Comparison of ENCODE assay signal across 16 cellular contexts in the genomic region with DNA sequence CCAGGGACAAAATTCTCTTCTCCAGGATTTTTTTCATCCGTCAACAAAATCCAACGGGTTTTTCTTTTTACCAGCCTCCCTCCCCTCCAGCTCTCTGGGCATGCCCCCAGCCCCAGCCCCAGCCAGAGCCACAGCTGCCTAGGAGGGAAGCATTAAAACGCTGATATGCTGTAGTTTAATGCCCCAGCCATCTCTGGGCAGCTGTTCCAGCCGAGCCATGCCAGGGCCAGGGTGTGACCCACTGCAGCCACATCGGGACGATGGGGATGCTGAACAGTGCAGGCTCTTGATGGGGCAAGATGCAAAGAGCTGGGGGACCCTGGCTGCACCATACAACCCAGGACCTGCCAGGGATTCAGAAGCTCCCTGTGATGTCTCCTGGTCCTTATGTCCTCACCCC. TPM values are rescaled to one million over a fixed set of nuclear protein-coding genes. Genes with fewer than 3 reads are reported as not detected.
DNase-seq lines count a peak whose midpoint lies in the region; ATAC-seq and TF ChIP-seq lines count a peak whose summit lies in the region.
"Had no signal": no experiment of that assay in that cellular context is flagged by ENCODE, and none has a peak within 500 bp of the region (broad histone marks: within the 10 kb centered on the region; RNA-seq: fewer than 3 reads in every experiment).

No MANE protein-coding gene starts in this region.

- H3K4me1 Mint-ChIP-seq in CD14-positive monocyte: peaks cover 79% of the 10 kb centered on the region
- H3K4me1 Mint-ChIP-seq in activated T-helper 2 cell treated with anti-CD3 and anti-CD28 coated beads, Interferon-gamma antibody, Interleukin-2, Interleukin-4, amounts not matched to agents 10 μg/mL and 5 μg/mL and 100 μg/mL, durations not matched to agents 14 hours and 24 hours and 36 hours (ENCODE audit: low read depth): no peaks in the 10 kb centered on the region
- H3K4me1 Mint-ChIP-seq: IgD-negative memory B cell had no signal

- H3K27me3 ChIP-seq in right cardiac atrium (ENCODE audit: control insufficient read depth, insufficient read depth) (no peaks in the 10 kb centered on the region), sigmoid colon (no peaks in the 10 kb centered on the region), testis (no peaks in the 10 kb centered on the region)

- 52% methylated on average over 6 of the region's 6 CpGs for WGBS in right cardiac atrium
- 55 to 67% methylated on average over 6 of the region's 6 CpGs for WGBS in sigmoid colon, 2 donors
- WGBS in testis, 2 donors: 50 to 66% methylated on average over 6 of the region's 6 CpGs

- peaks cover 16 to 29% of the 10 kb centered on the region in 2 donors for H3K36me3 Mint-ChIP-seq in CD14-positive monocyte
- no peaks in the 10 kb centered on the region for H3K36me3 Mint-ChIP-seq in activated T-helper 2 cell treated with anti-CD3 and anti-CD28 coated beads, Interferon-gamma antibody, Interleukin-2, Interleukin-4, amounts not matched to agents 10 μg/mL and 5 μg/mL and 100 μg/mL, durations not matched to agents 14 hours and 24 hours and 36 hours (ENCODE audit: low read depth)
- H3K36me3 Mint-ChIP-seq: activated naive CD8-positive, alpha-beta T cell; IgD-negative memory B cell had no signal

- no peaks in the 10 kb centered on the region for H3K36me3 ChIP-seq in sigmoid colon
- no peaks in the 10 kb centered on the region for H3K36me3 ChIP-seq in testis (ENCODE audit: low read depth, missing control alignments)
- H3K36me3 ChIP-seq: cardiac muscle cell had no signal

- intact Hi-C loops in CD14-positive monocyte (cut with micrococcal nuclease): no loop called here
- intact Hi-C loops in right cardiac atrium (cut with DNase I): no loop called here
- intact Hi-C loops in sigmoid colon (cut with DNase I): no loop called here
- intact Hi-C loops in testis (cut with DNase I; ENCODE audit: low total_unique reads): no loop called here
- intact Hi-C loops in activated T-helper 2 cell treated with anti-CD3 and anti-CD28 coated beads, Interferon-gamma antibody, Interleukin-2, Interleukin-4, amounts not matched to agents 10 μg/mL and 5 μg/mL and 100 μg/mL, durations not matched to agents 14 hours and 24 hours and 36 hours (cut with micrococcal nuclease): no loop called here

- peak overlapping the region in 1 of 2 donors; percentile 94 for H3K4me3 Mint-ChIP-seq in CD14-positive monocyte
- no peak overlapping the region for H3K4me3 Mint-ChIP-seq in activated T-helper 2 cell treated with anti-CD3 and anti-CD28 coated beads, Interferon-gamma antibody, Interleukin-2, Interleukin-4, amounts not matched to agents 10 μg/mL and 5 μg/mL and 100 μg/mL, durations not matched to agents 14 hours and 24 hours and 36 hours (ENCODE audit: low read depth)
- H3K4me3 Mint-ChIP-seq: activated naive CD8-positive, alpha-beta T cell; IgD-negative memory B cell; T-helper 1 cell treated with Interleukin-12 subunit alpha and Interleukin-12 subunit beta and Interleukin-4 antibody, amounts not matched to agents 30 μg/mL and 1 μg/mL, for 36 hours had no signal

- peak overlapping the region; percentile 94 to 99 (median 97) for H3K27ac Mint-ChIP-seq in CD14-positive monocyte
- no peak overlapping the region for H3K27ac Mint-ChIP-seq in activated T-helper 2 cell treated with anti-CD3 and anti-CD28 coated beads, Interferon-gamma antibody, Interleukin-2, Interleukin-4, amounts not matched to agents 10 μg/mL and 5 μg/mL and 100 μg/mL, durations not matched to agents 14 hours and 24 hours and 36 hours
- H3K27ac Mint-ChIP-seq: activated naive CD8-positive, alpha-beta T cell; IgD-negative memory B cell; T-helper 1 cell treated with Interleukin-12 subunit alpha and Interleukin-12 subunit beta and Interleukin-4 antibody, amounts not matched to agents 30 μg/mL and 1 μg/mL, for 36 hours had no signal

- no peaks in the 10 kb centered on the region for H3K27me3 Mint-ChIP-seq in CD14-positive monocyte (ENCODE audit: low read depth in 3 of 3)
- no peaks in the 10 kb centered on the region for H3K27me3 Mint-ChIP-seq in activated T-helper 2 cell treated with anti-CD3 and anti-CD28 coated beads, Interferon-gamma antibody, Interleukin-2, Interleukin-4, amounts not matched to agents 10 μg/mL and 5 μg/mL and 100 μg/mL, durations not matched to agents 14 hours and 24 hours and 36 hours (ENCODE audit: low read depth)
- H3K27me3 Mint-ChIP-seq: IgD-negative memory B cell had no signal

- H3K27ac ChIP-seq in cingulate gyrus (ENCODE audit: low read depth, low read length) (peak overlapping the region; percentile 63), right cardiac atrium (ENCODE audit: low read length) (peak overlapping the region; percentile 63), sigmoid colon (peak overlapping the region; percentile 35 to 68 (median 64)), testis (peak overlapping the region in 1 of 2 donors; percentile 41)
- H3K27ac ChIP-seq: cardiac muscle cell had no signal

- peaks cover 9% of the 10 kb centered on the region for H3K4me1 ChIP-seq in right cardiac atrium (ENCODE audit: control insufficient read depth, insufficient read depth, low read length)
- peaks cover 0 to 73% (median 63%) of the 10 kb centered on the region in 4 donors for H3K4me1 ChIP-seq in sigmoid colon
- H3K4me1 ChIP-seq in testis: peaks cover 13% of the 10 kb centered on the region

- POLR2A ChIA-PET in GM10248 (lab: Yijun Ruan, JAX): no interaction called here

- DNase-seq in CD14-positive monocyte (ENCODE audit: low spot score) (no peak), right cardiac atrium (peak in 1 of 3 donors; percentile 65), sigmoid colon (peak; percentile 53), testis (no peak), GM10248 (ENCODE audit: extremely low spot score) (no peak)
- DNase-seq in activated T-helper 2 cell treated with anti-CD3 and anti-CD28 coated beads, Interferon-gamma antibody, Interleukin-2, Interleukin-4, amounts not matched to agents 10 μg/mL and 5 μg/mL and 100 μg/mL, durations not matched to agents 14 hours and 24 hours and 36 hours (ENCODE audit: low spot score): no peak
- DNase-seq: activated CD4-positive, alpha-beta T cell treated with anti-CD3 and anti-CD28 coated beads for 1 hour; activated T-cell treated with anti-CD3 and anti-CD28 coated beads for 4 hours; NCI-H1092; substantia nigra had no signal

- CTCF ChIA-PET in GM10248 (lab: Yijun Ruan, JAX): no interaction called here

- ATAC-seq in right cardiac atrium (peak; percentile 12 to 38), GM21390 (IDR thresholded peaks at IDR 0.05; ENCODE audit: unreplicated experiment) (no peak)

- TF ChIP-seq CTCF in CD14-positive monocyte (IDR thresholded peaks at IDR 0.05): no peak
- TF ChIP-seq CTCF in sigmoid colon (IDR thresholded peaks at IDR 0.05): no peak
- no peak for TF ChIP-seq CTCF in testis (IDR thresholded peaks at IDR 0.05)
- no peak for TF ChIP-seq CTCF in GM10248 (IDR thresholded peaks at IDR 0.05; ENCODE audit: control extremely low read depth, extremely low read depth, low read depth, missing control alignments)

- H3K9me3 Mint-ChIP-seq in CD14-positive monocyte: no peaks in the 10 kb centered on the region
- H3K9me3 Mint-ChIP-seq in activated T-helper 2 cell treated with anti-CD3 and anti-CD28 coated beads, Interferon-gamma antibody, Interleukin-2, Interleukin-4, amounts not matched to agents 10 μg/mL and 5 μg/mL and 100 μg/mL, durations not matched to agents 14 hours and 24 hours and 36 hours: no peaks in the 10 kb centered on the region
- H3K9me3 Mint-ChIP-seq: T-helper 1 cell treated with Interleukin-12 subunit alpha and Interleukin-12 subunit beta and Interleukin-4 antibody, amounts not matched to agents 30 μg/mL and 1 μg/mL, for 36 hours had no signal

- TF ChIP-seq EP300 in sigmoid colon (IDR thresholded peaks at IDR 0.05): no peak

- H3K9me3 ChIP-seq in right cardiac atrium (ENCODE audit: control insufficient read depth, low read length) (no peaks in the 10 kb centered on the region), sigmoid colon (no peaks in the 10 kb centered on the region), testis (no peaks in the 10 kb centered on the region)

- TF ChIP-seq POLR2A in sigmoid colon (IDR thresholded peaks at IDR 0.05) (no peak), testis (IDR thresholded peaks at IDR 0.05) (no peak)

- H3K4me3 ChIP-seq in right cardiac atrium (ENCODE audit: low read length) (no peak overlapping the region), sigmoid colon (peak overlapping the region in 1 of 4 donors; percentile 23), testis (no peak overlapping the region)
- H3K4me3 ChIP-seq: cardiac muscle cell had no signal

RNA-seq across cellular contexts. Expression of a gene that starts 32.1 kb away (rescaled TPM):
- polyA plus RNA-seq in CD14-positive monocyte: 1 to 10 TPM; 2.3 to 3.3 TPM
- total RNA-seq in right cardiac atrium: 1 to 10 TPM; 3.6 to 7.0 (median 4.5) TPM
- polyA plus RNA-seq in right cardiac atrium: 1.5 TPM
- 10 to 100 TPM; 16.1 to 27.7 (median 21.2) TPM for total RNA-seq in sigmoid colon
- 1 to 10 TPM in 2 of 3 donors, under 1 TPM in 1; 0.46 to 2.6 (median 1.2) TPM for polyA plus RNA-seq in sigmoid colon
- 10 to 100 TPM in 1 of 2 donors, 1 to 10 TPM in 1; 8.0 to 12.7 TPM for total RNA-seq in testis
- polyA plus RNA-seq in testis (ENCODE audit: insufficient read depth, low read depth, low replicate concordance): 6.8 TPM
- total RNA-seq in activated T-helper 2 cell treated with anti-CD3 and anti-CD28 coated beads, Interferon-gamma antibody, Interleukin-2, Interleukin-4, amounts not matched to agents 10 μg/mL and 5 μg/mL and 100 μg/mL, durations not matched to agents 14 hours and 24 hours and 36 hours: 0.66 and 1.3 TPM in 2 replicates
- polyA plus RNA-seq: IgD-negative memory B cell had no signal
